ENCODE assay signal across 9 cellular contexts in the genomic region with DNA sequence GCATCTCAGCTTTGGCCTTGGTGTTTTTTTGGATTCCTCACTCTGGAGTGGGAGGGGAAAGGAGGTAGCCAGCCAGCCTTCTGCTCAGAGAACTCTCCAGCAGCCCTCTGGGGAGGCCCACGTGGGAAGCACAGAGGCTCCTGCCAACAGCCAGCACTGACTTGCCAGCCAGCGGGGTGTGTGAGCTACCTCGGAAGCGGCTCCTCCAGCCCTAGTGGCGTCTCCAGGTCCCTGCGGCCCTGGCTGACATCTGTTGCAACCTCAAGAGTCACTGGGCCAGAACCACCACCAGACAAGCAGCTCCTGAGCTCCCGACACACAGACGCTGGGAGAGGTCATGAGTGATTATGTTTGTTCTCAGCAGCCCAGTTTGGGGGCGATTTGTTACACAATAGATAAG.
A peak's percentile ranks its signal among the peaks of the same experiment; 100 is the strongest.
DNase-seq lines count a peak whose midpoint lies in the region; TF ChIP-seq lines count a peak whose summit lies in the region.
"Had no signal": no experiment of that assay in that cellular context is flagged by ENCODE, and none has a peak within 500 bp of the region (broad histone marks: within the 10 kb centered on the region; RNA-seq: fewer than 3 reads in every experiment).

No MANE protein-coding gene starts in this region.

- no peaks in the 10 kb centered on the region for H3K9me2 ChIP-seq in PC-9 (ENCODE audit: insufficient read depth)

- H3F3A ChIP-seq in PC-9 (ENCODE audit: insufficient read depth, low read depth), result no peaks in the 10 kb centered on the region

- BruUV-seq in MCF 10A (replicated peaks; lab: Mats Ljungman, UMichigan) (no TSS peak), PC-9 (replicated peaks; lab: Mats Ljungman, UMichigan) (no TSS peak)

- no peak overlapping the region for H3K4me2 ChIP-seq in PC-9

- H3K4me3 ChIP-seq in kidney epithelial cell (ENCODE audit: low read depth, low read length) (no peak overlapping the region), PC-9 (no peak overlapping the region)

- H3K9me3 Mint-ChIP-seq in MCF 10A (ENCODE audit: unreplicated experiment) (no peaks in the 10 kb centered on the region), type B pancreatic cell (peaks cover 6% of the 10 kb centered on the region)

- H3K4me1 Mint-ChIP-seq in MCF 10A (ENCODE audit: insufficient read depth, unreplicated experiment) (peaks cover 10% of the 10 kb centered on the region), type B pancreatic cell (ENCODE audit: unreplicated experiment) (peaks cover 7% of the 10 kb centered on the region)

- DNase-seq in NCI-H2196 (lab: John Stamatoyannopoulos, UW; ENCODE audit: unreplicated experiment) (peak; percentile 17), NCI-H2196 treated with DMSO at 0.1 percent for 48 hours (lab: John Stamatoyannopoulos, UW; ENCODE audit: unreplicated experiment) (no peak), MCF 10A (ENCODE audit: unreplicated experiment) (peak; percentile 58), kidney epithelial cell (ENCODE audit: low read depth) (peak; percentile 26), type B pancreatic cell (ENCODE audit: extremely low spot score, unreplicated experiment) (no peak), PC-9 (no peak), HK-2 (ENCODE audit: unreplicated experiment) (no peak)
- no peak for DNase-seq in stimulated activated naive CD4-positive, alpha-beta T cell (lab: John Stamatoyannopoulos, UW)

- H3K36me3 ChIP-seq in kidney epithelial cell (ENCODE audit: control insufficient read depth, insufficient read depth, low read length) (no peaks in the 10 kb centered on the region), PC-9 (ENCODE audit: low read depth) (no peaks in the 10 kb centered on the region)

- no peak overlapping the region for H2AFZ ChIP-seq in PC-9

- H3K27me3 Mint-ChIP-seq in MCF 10A (ENCODE audit: insufficient read depth, unreplicated experiment) (no peaks in the 10 kb centered on the region), type B pancreatic cell (no peaks in the 10 kb centered on the region)

- no peaks in the 10 kb centered on the region for H3K36me3 Mint-ChIP-seq in MCF 10A (ENCODE audit: insufficient read depth, unreplicated experiment)
- H3K36me3 Mint-ChIP-seq in type B pancreatic cell, result no peaks in the 10 kb centered on the region

- H4K20me1 ChIP-seq in PC-9 (ENCODE audit: insufficient read depth), result no peaks in the 10 kb centered on the region

- TF ChIP-seq CTCF in MCF 10A (IDR thresholded peaks at IDR 0.05; ENCODE audit: unreplicated experiment) (no peak), kidney epithelial cell (IDR thresholded peaks at IDR 0.05; ENCODE audit: insufficient read depth, low read length, poor library complexity, severe bottlenecking) (peak; percentile 41), type B pancreatic cell (conservative IDR thresholded peaks at IDR 0.05) (peak; percentile 40), PC-9 (conservative IDR thresholded peaks at IDR 0.05) (no peak)

- no peaks in the 10 kb centered on the region for H3K9me3 ChIP-seq in PC-9 (ENCODE audit: insufficient read depth, low read depth)

- no peaks in the 10 kb centered on the region for H3K79me2 ChIP-seq in PC-9 (ENCODE audit: low read depth)

- CTCF ChIA-PET in MCF 10A (lab: Yijun Ruan, JAX) (interaction anchor here (0.6 to 0.8 kb wide), 3 partner anchors 83 to 186 kb away, joined by 3 to 4 read pairs (median 3); no protein-coding TSS in a partner anchor), PC-9 (lab: Charles Lee) (no interaction called here)

- H3K27ac Mint-ChIP-seq in MCF 10A (ENCODE audit: low read depth, unreplicated experiment), result no peak overlapping the region
- H3K27ac Mint-ChIP-seq in type B pancreatic cell, result no peak overlapping the region

- no peaks in the 10 kb centered on the region for H3K27me3 ChIP-seq in kidney epithelial cell (ENCODE audit: control insufficient read depth, insufficient read depth, low read length)
- no peaks in the 10 kb centered on the region for H3K27me3 ChIP-seq in PC-9 (ENCODE audit: insufficient read depth, low read depth)

- H3K27ac ChIP-seq in PC-9, result no peak overlapping the region
- H3K27ac ChIP-seq: C4-2B had no signal

- H3K4me1 ChIP-seq in PC-9 (replicated peaks; ENCODE audit: insufficient read depth), result no peaks in the 10 kb centered on the region

- no peak overlapping the region for H3K4me3 Mint-ChIP-seq in MCF 10A (ENCODE audit: unreplicated experiment)
- H3K4me3 Mint-ChIP-seq in type B pancreatic cell, result no peak overlapping the region

- intact Hi-C loops in MCF 10A (cut with micrococcal nuclease), result no loop called here
- intact Hi-C loops in PC-9 (cut with micrococcal nuclease; ENCODE audit: unreplicated experiment), result no loop called here

- POLR2A ChIA-PET in MCF 10A (lab: Yijun Ruan, JAX), result interaction anchor here (0.6 kb wide), 1 partner anchor 446 kb away, joined by 4 read pairs; no protein-coding TSS in a partner anchor
- POLR2A ChIA-PET in PC-9 (lab: Charles Lee; ENCODE audit: unreplicated experiment), result no interaction called here

Comparison
In these comparisons a context has a peak if more than half of its experiments do, and no peak if none do; other contexts are left out.
1. DNase-seq: peak in NCI-H2196 (single experiment), MCF 10A (single experiment) and kidney epithelial cell (single experiment); none in NCI-H2196 treated with DMSO at 0.1 percent for 48 hours (single experiment), type B pancreatic cell (single experiment), stimulated activated naive CD4-positive, alpha-beta T cell (0 of 6), PC-9 (0 of 2) and HK-2 (single experiment).
2. CTCF ChIP-seq: peak in kidney epithelial cell (single experiment) and type B pancreatic cell (single experiment); none in MCF 10A (single experiment) and PC-9 (single experiment).